ENCODE assay signal across 8 cellular contexts in genomic region chr15:92733934-92734521, GRCh38.
DNase-seq lines count a peak whose midpoint lies in the region; ATAC-seq and TF ChIP-seq lines count a peak whose summit lies in the region.

No MANE protein-coding gene starts in this region.

- H3K4me3 Mint-ChIP-seq in central memory CD8-positive, alpha-beta T cell, result peak overlapping the region; percentile 78
- H3K4me3 Mint-ChIP-seq in stimulated activated naive B cell treated with anti-CD40 and anti-IgM and Interleukin-4, amounts not matched to agents 10 μg/mL and 1 μg/mL and 100 μg/mL, for 72 hours, result peak overlapping the region; percentile 79 to 84

- no peak for TF ChIP-seq CTCF in GM13977 (IDR thresholded peaks at IDR 0.05; ENCODE audit: extremely low read depth, insufficient read depth, missing control alignments)

- in situ Hi-C loops in GM13977 (cut with MboI; ENCODE audit: low pct_unique_long_range_greater_than_20kb, low sequenced_read_pairs, unreplicated experiment), result no loop called here

- peaks cover 28% of the 10 kb centered on the region for H3K27me3 Mint-ChIP-seq in central memory CD8-positive, alpha-beta T cell
- H3K27me3 Mint-ChIP-seq in stimulated activated naive B cell treated with anti-CD40 and anti-IgM and Interleukin-4, amounts not matched to agents 10 μg/mL and 1 μg/mL and 100 μg/mL, for 72 hours, result peaks cover 27 to 42% of the 10 kb centered on the region in 2 donors

- DNase-seq in DMS114 treated with DMSO at 0.1 percent for 48 hours (lab: John Stamatoyannopoulos, UW; ENCODE audit: unreplicated experiment) (peak; percentile 62), NCI-H748 treated with DMSO at 0.1 percent for 48 hours (lab: John Stamatoyannopoulos, UW) (peak; percentile 31), kidney tubule cell (ENCODE audit: low spot score) (peak; percentile 52), SW 1271 (lab: John Stamatoyannopoulos, UW) (no peak), GM13977 (ENCODE audit: low spot score) (no peak)
- no peak for DNase-seq in central memory CD8-positive, alpha-beta T cell (ENCODE audit: low spot score in 2 of 2)
- no peak for DNase-seq in stimulated activated naive B cell treated with anti-CD40 and anti-IgM and Interleukin-4, amounts not matched to agents 10 μg/mL and 1 μg/mL and 100 μg/mL, for 72 hours

- no peak overlapping the region for H3K27ac Mint-ChIP-seq in central memory CD8-positive, alpha-beta T cell (ENCODE audit: low read depth)
- peak overlapping the region; percentile 56 for H3K27ac Mint-ChIP-seq in stimulated activated naive B cell treated with anti-CD40 and anti-IgM and Interleukin-4, amounts not matched to agents 10 μg/mL and 1 μg/mL and 100 μg/mL, for 72 hours

- H3K9me3 Mint-ChIP-seq in central memory CD8-positive, alpha-beta T cell, result no peaks in the 10 kb centered on the region
- no peaks in the 10 kb centered on the region for H3K9me3 Mint-ChIP-seq in stimulated activated naive B cell treated with anti-CD40 and anti-IgM and Interleukin-4, amounts not matched to agents 10 μg/mL and 1 μg/mL and 100 μg/mL, for 72 hours

- peaks cover 1% of the 10 kb centered on the region for H3K36me3 Mint-ChIP-seq in central memory CD8-positive, alpha-beta T cell (ENCODE audit: insufficient read depth)
- H3K36me3 Mint-ChIP-seq in stimulated activated naive B cell treated with anti-CD40 and anti-IgM and Interleukin-4, amounts not matched to agents 10 μg/mL and 1 μg/mL and 100 μg/mL, for 72 hours, result no peaks in the 10 kb centered on the region

- ATAC-seq in central memory CD8-positive, alpha-beta T cell (replicated peaks; ENCODE audit: extremely low read depth, poor library complexity, severe bottlenecking), result no peak
- ATAC-seq in stimulated activated naive B cell treated with anti-CD40 and anti-IgM and Interleukin-4, amounts not matched to agents 10 μg/mL and 1 μg/mL and 100 μg/mL, for 72 hours (replicated peaks), result peak; percentile 25 to 36
- no peak for ATAC-seq in HG02938 (IDR thresholded peaks at IDR 0.05; ENCODE audit: unreplicated experiment)

- peaks cover 4% of the 10 kb centered on the region for H3K4me1 Mint-ChIP-seq in central memory CD8-positive, alpha-beta T cell
- H3K4me1 Mint-ChIP-seq in stimulated activated naive B cell treated with anti-CD40 and anti-IgM and Interleukin-4, amounts not matched to agents 10 μg/mL and 1 μg/mL and 100 μg/mL, for 72 hours, result peaks cover 2 to 17% of the 10 kb centered on the region in 2 donors

Comparison
In these comparisons a context has a peak if more than half of its experiments do, and no peak if none do; other contexts are left out.
1. DNase-seq: peak in DMS114 treated with DMSO at 0.1 percent for 48 hours (single experiment), NCI-H748 treated with DMSO at 0.1 percent for 48 hours (single experiment) and kidney tubule cell (single experiment); none in central memory CD8-positive, alpha-beta T cell (0 of 2), stimulated activated naive B cell treated with anti-CD40 and anti-IgM and Interleukin-4, amounts not matched to agents 10 μg/mL and 1 μg/mL and 100 μg/mL, for 72 hours (single experiment), SW 1271 (0 of 2) and GM13977 (single experiment).
2. ATAC-seq: peak in stimulated activated naive B cell treated with anti-CD40 and anti-IgM and Interleukin-4, amounts not matched to agents 10 μg/mL and 1 μg/mL and 100 μg/mL, for 72 hours (2 of 2); none in central memory CD8-positive, alpha-beta T cell (single experiment) and HG02938 (single experiment).